In the genomic region with DNA sequence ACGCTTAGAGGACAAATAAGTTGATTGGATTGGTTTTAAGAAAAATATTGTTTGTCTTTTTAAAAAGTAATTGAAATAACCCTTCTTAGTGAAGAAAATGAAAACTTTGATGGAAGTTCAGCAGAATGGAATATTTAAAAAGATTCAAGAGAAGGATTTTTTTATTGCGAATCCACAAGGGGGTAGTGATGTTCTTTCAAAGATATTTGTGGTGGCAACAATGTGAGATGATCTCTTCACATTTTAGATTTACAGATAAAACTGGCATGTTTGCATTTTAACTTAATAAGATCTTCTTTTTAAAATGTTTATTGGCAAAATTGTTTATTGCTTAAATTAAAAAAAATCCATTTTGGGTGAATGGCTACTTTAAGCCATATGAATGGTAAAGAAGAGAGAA, we compare ENCODE assay signal across 8 cellular contexts. TPM values are rescaled to one million over a fixed set of nuclear protein-coding genes. Genes with fewer than 3 reads are reported as not detected.
DNase-seq lines count a peak whose midpoint lies in the region; ATAC-seq and TF ChIP-seq lines count a peak whose summit lies in the region.

No MANE protein-coding gene starts in this region.

- no peak for DNase-seq in AG09319 (ENCODE audit: extremely low read depth, low read depth)
- DNase-seq in HFFc6: peak; percentile 65
- peak; percentile 50 for DNase-seq in SK-N-MC (ENCODE audit: low read depth, low spot score)
- DNase-seq in globus pallidus (ENCODE audit: low spot score): peak; percentile 52
- DNase-seq in uterus: no peak
- no peak for DNase-seq in hepatic stellate cell (ENCODE audit: low spot score)
- DNase-seq in activated CD8-positive, alpha-beta memory T cell treated with anti-CD3 and anti-CD28 coated beads, Interleukin-2, amount 50 U/mL, for 48 hours: no peak

- H3K36me3 ChIP-seq in SK-N-MC (ENCODE audit: insufficient read depth, low read length) (no peaks in the 10 kb centered on the region), uterus (no peaks in the 10 kb centered on the region)

- H3K9me3 ChIP-seq in SK-N-MC (ENCODE audit: low read depth, low read length): no peaks in the 10 kb centered on the region
- H3K9me3 ChIP-seq in uterus: no peaks in the 10 kb centered on the region

- H3K9me3 Mint-ChIP-seq in HFFc6: no peaks in the 10 kb centered on the region

- H3K27ac Mint-ChIP-seq in HFFc6: peak overlapping the region; percentile 34; the same call in 1 of the 2 replicates

- intact Hi-C loops in uterus (cut with DNase I; ENCODE audit: low total_unique reads): no loop called here

- no peak overlapping the region for H3K9ac ChIP-seq in SK-N-MC (ENCODE audit: insufficient read length)

- H3K4me3 Mint-ChIP-seq in HFFc6: no peak overlapping the region

- TF ChIP-seq POLR2A in uterus (IDR thresholded peaks at IDR 0.05): no peak

- H3K36me3 Mint-ChIP-seq in HFFc6 (ENCODE audit: low read depth): no peaks in the 10 kb centered on the region

- peaks cover 0 to 5% of the 10 kb centered on the region in 2 donors for H3K4me1 ChIP-seq in uterus

- peaks cover 53% of the 10 kb centered on the region for H3K4me1 Mint-ChIP-seq in HFFc6 (ENCODE audit: low read depth)

- H3K4me3 ChIP-seq in SK-N-MC: no peak overlapping the region
- H3K4me3 ChIP-seq in uterus: no peak overlapping the region

- H3K27ac ChIP-seq in SK-N-MC (no peak overlapping the region), uterus (no peak overlapping the region)

- no peaks in the 10 kb centered on the region for H3K27me3 ChIP-seq in uterus

- no peaks in the 10 kb centered on the region for H3K27me3 Mint-ChIP-seq in HFFc6 (ENCODE audit: insufficient read depth)

- no peak for ATAC-seq in HG03469 (IDR thresholded peaks at IDR 0.05; ENCODE audit: unreplicated experiment)

- peak; percentile 44 for TF ChIP-seq CTCF in AG09319 (IDR thresholded peaks at IDR 0.05; ENCODE audit: low read depth, low read length)
- peak; percentile 80 for TF ChIP-seq CTCF in HFFc6 (IDR thresholded peaks at IDR 0.05)
- TF ChIP-seq CTCF in uterus (IDR thresholded peaks at IDR 0.05): peak; percentile 32 to 45 (median 38)

RNA-seq across cellular contexts. Expression of a gene that starts 8.9 kb away (rescaled TPM):
- total RNA-seq in HFFc6 (2021; fragmentation: NEBNext Ultra II Directional; extraction: Animal tissue kit (Norgen Biotek cat#: 25700)): 10 to 100 TPM; 78.1 to 96.6 (median 86.1) TPM
- total RNA-seq in uterus: 100 to 1,000 TPM in 1 of 4 donors, 10 to 100 TPM in 3; 29.7 to 427 (median 64.8) TPM

Comparison
In these comparisons a context has a peak if more than half of its experiments do, and no peak if none do; other contexts are left out.
1. DNase-seq: peak in HFFc6 (single experiment), SK-N-MC (single experiment) and globus pallidus (single experiment); none in AG09319 (single experiment), uterus (0 of 2), hepatic stellate cell (single experiment) and activated CD8-positive, alpha-beta memory T cell treated with anti-CD3 and anti-CD28 coated beads, Interleukin-2, amount 50 U/mL, for 48 hours (single experiment).
2. Peak in every context shown above with its lines, with median percentiles within 50 percentile points of each other: CTCF ChIP-seq.